In genomic region chr2:112159454-112159921, GRCh38 we compare ENCODE assay signal across 22 cellular contexts. TPM values are rescaled to one million over a fixed set of nuclear protein-coding genes. Genes with fewer than 3 reads are reported as not detected.
DNase-seq lines count a peak whose midpoint lies in the region; FAIRE-seq and TF ChIP-seq lines count a peak whose summit lies in the region.
"Had no signal": no experiment of that assay in that cellular context is flagged by ENCODE, and none has a peak within 500 bp of the region (broad histone marks: within the 10 kb centered on the region; RNA-seq: fewer than 3 reads in every experiment).

No MANE protein-coding gene starts in this region.

- H3K36me3 ChIP-seq in BLaER1 (no peaks in the 10 kb centered on the region), OCI-LY1 (ENCODE audit: insufficient read depth, low read length) (no peaks in the 10 kb centered on the region)
- H3K36me3 ChIP-seq: breast epithelium, gastroesophageal sphincter, HAP-1, left lung had no signal

- H3K27me3 ChIP-seq in BLaER1: no peaks in the 10 kb centered on the region
- H3K27me3 ChIP-seq in OCI-LY1 (ENCODE audit: insufficient read depth, low read length): no peaks in the 10 kb centered on the region
- H3K27me3 ChIP-seq: breast epithelium, gastroesophageal sphincter, left lung had no signal

- H3K4me1 ChIP-seq in BLaER1 (peaks cover 96% of the 10 kb centered on the region), OCI-LY1 (ENCODE audit: insufficient read depth, low read length, severe bottlenecking) (peaks cover 35% of the 10 kb centered on the region)
- H3K4me1 ChIP-seq: breast epithelium, gastroesophageal sphincter, HAP-1 had no signal

- H3K9ac ChIP-seq in BLaER1 (peak overlapping the region; percentile 66), OCI-LY1 (ENCODE audit: low read length) (peak overlapping the region; percentile 8; the same call in 1 of the 2 replicates)

- H3K9me3 ChIP-seq in BLaER1 (no peaks in the 10 kb centered on the region), OCI-LY1 (ENCODE audit: low read length) (no peaks in the 10 kb centered on the region)
- H3K9me3 ChIP-seq: breast epithelium, gastroesophageal sphincter, HAP-1, left lung had no signal

- no peaks in the 10 kb centered on the region for H3F3A ChIP-seq in OCI-LY1 (ENCODE audit: insufficient read depth, low read length)

- DNase-seq in GM12891 (ENCODE audit: insufficient read length, low spot score): no peak
- DNase-seq in mesenteric fat pad (ENCODE audit: low spot score): peak; percentile 83
- no peak for DNase-seq in stimulated activated CD4-positive, alpha-beta T cell treated with anti-CD3 and anti-CD28 coated beads, Interleukin-1b, Interleukin-23, amount 100 ng/mL, for 48 hours
- no peak for DNase-seq in NCI-H446 treated with DMSO at 0.1 percent for 48 hours (lab: John Stamatoyannopoulos, UW)
- no peak for DNase-seq in iPS-NIHi11 (ENCODE audit: low spot score)
- no peak for DNase-seq in NCI-H748 treated with DMSO at 0.1 percent for 48 hours (lab: John Stamatoyannopoulos, UW)
- DNase-seq: activated CD4-positive, alpha-beta T cell treated with anti-CD3 and anti-CD28 coated beads, Interleukin-2, amount 50 U/mL, for 4 hours; activated naive CD8-positive, alpha-beta T cell treated with anti-CD3 and anti-CD28 coated beads, Interleukin-2, amount 50 U/mL, for 24 hours; activated T-cell treated with anti-CD3 and anti-CD28 coated beads, Interleukin-2, amount 50 U/mL, for 48 hours; COR-L47; dermis blood vessel endothelial cell; NCI-H1436 treated with DMSO at 0.1 percent for 48 hours; NCI-H526 had no signal

- no peaks in the 10 kb centered on the region for H3K79me2 ChIP-seq in OCI-LY1 (ENCODE audit: insufficient read depth, low read length)

- peak; percentile 78 for FAIRE-seq in GM12891 (lab: Jason Lieb, UNC)
- FAIRE-seq: RCC 7860, TTC549 had no signal

- H3K4me3 ChIP-seq in BLaER1 (no peak overlapping the region), OCI-LY1 (ENCODE audit: low read depth, low read length, poor library complexity, severe bottlenecking) (peak overlapping the region; percentile 1)
- H3K4me3 ChIP-seq: breast epithelium, gastroesophageal sphincter, HAP-1, left lung, skin epidermis had no signal

- H2AFZ ChIP-seq in OCI-LY1 (ENCODE audit: low read length): no peak overlapping the region

- H3K9me2 ChIP-seq in OCI-LY1 (ENCODE audit: low read depth, low read length): no peaks in the 10 kb centered on the region

- TF ChIP-seq CTCF in OCI-LY1 (IDR thresholded peaks at IDR 0.05; ENCODE audit: low read length): no peak

- peak overlapping the region; percentile 91 for H3K4me2 ChIP-seq in BLaER1
- H3K4me2 ChIP-seq in OCI-LY1 (ENCODE audit: low read length): peak overlapping the region; percentile 30

- peak overlapping the region; percentile 97 for H3K27ac ChIP-seq in BLaER1
- peak overlapping the region; percentile 71 for H3K27ac ChIP-seq in OCI-LY1 (ENCODE audit: low read depth, low read length, poor library complexity, severe bottlenecking)
- H3K27ac ChIP-seq: breast epithelium, gastroesophageal sphincter, left lung, skin epidermis had no signal

- H4K20me1 ChIP-seq in BLaER1: no peaks in the 10 kb centered on the region
- no peaks in the 10 kb centered on the region for H4K20me1 ChIP-seq in OCI-LY1 (ENCODE audit: insufficient read depth, low read length)

- no peak for TF ChIP-seq POLR2A in GM12891 (IDR thresholded peaks at IDR 0.05; ENCODE audit: low read depth, low read length)

TF ChIP-seq in GM12891, 5 proteins besides CTCF, POLR2A, EP300 and RAD21:
- TF ChIP-seq TAF1 (IDR thresholded peaks at IDR 0.05; ENCODE audit: low read depth, low read length) (no peak), POLR2AphosphoS5 (IDR thresholded peaks at IDR 0.05; ENCODE audit: low read depth, low read length) (no peak), SPI1 (IDR thresholded peaks at IDR 0.05; ENCODE audit: low read depth, low read length) (no peak), POU2F2 (IDR thresholded peaks at IDR 0.05; ENCODE audit: low read depth, low read length) (no peak), PAX5 (IDR thresholded peaks at IDR 0.05; ENCODE audit: insufficient read depth, low read length, severe bottlenecking) (no peak)

RNA-seq across cellular contexts. Expression of gene FBLN7, which starts 21.3 kb away (rescaled TPM):
- not detected for polyA plus RNA-seq in GM12891 (2012; ENCODE audit: low read depth, missing spikeins)
- 5.3 TPM for total RNA-seq in mesenteric fat pad
